Comparison of ENCODE assay signal across 10 cellular contexts in the genomic region with DNA sequence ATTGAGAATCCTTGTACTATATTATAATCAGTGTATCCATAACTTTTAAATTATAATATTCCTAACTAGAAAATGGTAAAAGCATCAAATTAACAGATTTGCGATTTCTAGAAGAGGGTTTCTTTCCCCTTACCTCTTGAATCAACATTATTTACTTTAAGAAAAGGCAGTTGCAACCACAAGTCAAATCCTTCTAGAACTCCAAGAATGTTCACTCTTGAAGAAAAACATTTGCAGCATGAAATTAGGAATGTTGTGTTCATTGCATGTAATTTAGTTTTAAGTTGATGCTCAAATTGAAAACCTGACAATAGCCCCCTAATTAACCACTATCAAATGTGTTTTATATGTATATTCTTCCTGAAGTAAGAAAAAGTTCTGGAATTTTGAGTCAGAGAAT. TPM values are rescaled to one million over a fixed set of nuclear protein-coding genes. Genes with fewer than 3 reads are reported as not detected.
DNase-seq lines count a peak whose midpoint lies in the region; ATAC-seq and TF ChIP-seq lines count a peak whose summit lies in the region.
"Had no signal": no experiment of that assay in that cellular context is flagged by ENCODE, and none has a peak within 500 bp of the region (broad histone marks: within the 10 kb centered on the region; RNA-seq: fewer than 3 reads in every experiment).

No MANE protein-coding gene starts in this region.

- H3K9me3 Mint-ChIP-seq in activated T-helper 2 cell treated with anti-CD3 and anti-CD28 coated beads, Interferon-gamma antibody, Interleukin-2, Interleukin-4, amounts not matched to agents 10 μg/mL and 5 μg/mL and 100 μg/mL, durations not matched to agents 14 hours and 24 hours and 36 hours = peaks cover 7% of the 10 kb centered on the region
- H3K9me3 Mint-ChIP-seq in type B pancreatic cell = peaks cover 8% of the 10 kb centered on the region

- intact Hi-C loops in heart left ventricle (cut with DNase I) = loop anchor here in 5 of 10 donors (5.0 to 10.0 kb wide), 5 partner anchors 52 to 159 kb away; partner anchors contain the start of gene TRAF3IP2 (in 2 of the 5)
- intact Hi-C loops in Right ventricle myocardium superior (cut with DNase I) = loop anchor here (10.0 kb wide), 1 partner anchor 121 kb away; no protein-coding TSS in a partner anchor
- intact Hi-C loops in activated T-helper 2 cell treated with anti-CD3 and anti-CD28 coated beads, Interferon-gamma antibody, Interleukin-2, Interleukin-4, amounts not matched to agents 10 μg/mL and 5 μg/mL and 100 μg/mL, durations not matched to agents 14 hours and 24 hours and 36 hours (cut with micrococcal nuclease) = loop anchor here (10.0 kb wide), 2 partner anchors 509 to 611 kb away; partner anchors contain the start of gene AMD1
- intact Hi-C loops in lower lobe of right lung (cut with DNase I) = no loop called here

- H3K27me3 Mint-ChIP-seq in activated T-helper 2 cell treated with anti-CD3 and anti-CD28 coated beads, Interferon-gamma antibody, Interleukin-2, Interleukin-4, amounts not matched to agents 10 μg/mL and 5 μg/mL and 100 μg/mL, durations not matched to agents 14 hours and 24 hours and 36 hours (ENCODE audit: low read depth) = no peaks in the 10 kb centered on the region
- H3K27me3 Mint-ChIP-seq in type B pancreatic cell = no peaks in the 10 kb centered on the region

- H3K4me3 Mint-ChIP-seq in activated T-helper 2 cell treated with anti-CD3 and anti-CD28 coated beads, Interferon-gamma antibody, Interleukin-2, Interleukin-4, amounts not matched to agents 10 μg/mL and 5 μg/mL and 100 μg/mL, durations not matched to agents 14 hours and 24 hours and 36 hours (ENCODE audit: low read depth) = peak overlapping the region; percentile 72
- peak overlapping the region; percentile 75 for H3K4me3 Mint-ChIP-seq in type B pancreatic cell

- peaks cover 50% of the 10 kb centered on the region for H3K4me1 Mint-ChIP-seq in activated T-helper 2 cell treated with anti-CD3 and anti-CD28 coated beads, Interferon-gamma antibody, Interleukin-2, Interleukin-4, amounts not matched to agents 10 μg/mL and 5 μg/mL and 100 μg/mL, durations not matched to agents 14 hours and 24 hours and 36 hours (ENCODE audit: low read depth)
- H3K4me1 Mint-ChIP-seq in type B pancreatic cell (ENCODE audit: unreplicated experiment) = peaks cover 23% of the 10 kb centered on the region

- no peak for ATAC-seq in heart left ventricle
- no peak for ATAC-seq in Right ventricle myocardium superior (ENCODE audit: poor library complexity)
- no peak for ATAC-seq in lower lobe of right lung
- no peak for ATAC-seq in HG02938 (IDR thresholded peaks at IDR 0.05; ENCODE audit: unreplicated experiment)
- ATAC-seq: activated CD4-positive, CD25-positive, alpha-beta regulatory T cell treated with anti-CD3 and anti-CD28 coated beads, Interleukin-2, amount 50 U/mL, for 24 hours; left colon had no signal

- H3K36me3 Mint-ChIP-seq in activated T-helper 2 cell treated with anti-CD3 and anti-CD28 coated beads, Interferon-gamma antibody, Interleukin-2, Interleukin-4, amounts not matched to agents 10 μg/mL and 5 μg/mL and 100 μg/mL, durations not matched to agents 14 hours and 24 hours and 36 hours (ENCODE audit: low read depth) = peaks cover 36% of the 10 kb centered on the region
- H3K36me3 Mint-ChIP-seq in type B pancreatic cell = peaks cover 25% of the 10 kb centered on the region

- 90 to 96% (median 92%) methylated on average over 1 of the region's 1 CpG for WGBS in heart left ventricle, 4 donors

- H3K27ac ChIP-seq in heart left ventricle (peak overlapping the region in 10 of 12 donors; percentile 96 to 100 (median 99)), lower lobe of right lung (peak overlapping the region; percentile 98)

- no peak for DNase-seq in heart left ventricle
- no peak for DNase-seq in Right ventricle myocardium superior
- DNase-seq in activated T-helper 2 cell treated with anti-CD3 and anti-CD28 coated beads, Interferon-gamma antibody, Interleukin-2, Interleukin-4, amounts not matched to agents 10 μg/mL and 5 μg/mL and 100 μg/mL, durations not matched to agents 14 hours and 24 hours and 36 hours (ENCODE audit: low spot score) = no peak
- DNase-seq in lower lobe of right lung = no peak
- DNase-seq in type B pancreatic cell (ENCODE audit: extremely low spot score, unreplicated experiment) = no peak
- DNase-seq in NCI-H2171 (lab: John Stamatoyannopoulos, UW) = no peak
- DNase-seq in occipital lobe (lab: John Stamatoyannopoulos, UW) = no peak
- DNase-seq: left colon had no signal

- no peak for TF ChIP-seq POLR2A in heart left ventricle (IDR thresholded peaks at IDR 0.05)

- H3K27me3 ChIP-seq in heart left ventricle (no peaks in the 10 kb centered on the region), lower lobe of right lung (ENCODE audit: low read depth) (no peaks in the 10 kb centered on the region)

- H3K27ac Mint-ChIP-seq in activated T-helper 2 cell treated with anti-CD3 and anti-CD28 coated beads, Interferon-gamma antibody, Interleukin-2, Interleukin-4, amounts not matched to agents 10 μg/mL and 5 μg/mL and 100 μg/mL, durations not matched to agents 14 hours and 24 hours and 36 hours = peak overlapping the region; percentile 61
- H3K27ac Mint-ChIP-seq in type B pancreatic cell = peak overlapping the region; percentile 33

- peaks cover 0 to 7% (median 0%) of the 10 kb centered on the region in 9 donors for H3K36me3 ChIP-seq in heart left ventricle
- H3K36me3 ChIP-seq in lower lobe of right lung = no peaks in the 10 kb centered on the region

- TF ChIP-seq CTCF in heart left ventricle (IDR thresholded peaks at IDR 0.05) (no peak), lower lobe of right lung (IDR thresholded peaks at IDR 0.05) (no peak), type B pancreatic cell (conservative IDR thresholded peaks at IDR 0.05) (no peak)

- H3K4me1 ChIP-seq in heart left ventricle (peaks cover 0 to 50% (median 25%) of the 10 kb centered on the region in 12 donors), lower lobe of right lung (peaks cover 28% of the 10 kb centered on the region)

- H3K9me3 ChIP-seq in heart left ventricle = no peaks in the 10 kb centered on the region
- no peaks in the 10 kb centered on the region for H3K9me3 ChIP-seq in lower lobe of right lung

- H3K4me3 ChIP-seq in heart left ventricle (peak overlapping the region in 1 of 12 donors; percentile 93), lower lobe of right lung (no peak overlapping the region)

RNA-seq across cellular contexts. Expression of gene REV3L, which starts 2.3 kb away (rescaled TPM):
- total RNA-seq in heart left ventricle = 10 to 100 TPM; 10.9 to 20.0 (median 15.5) TPM
- polyA plus RNA-seq in heart left ventricle = 1 to 10 TPM; 6.1 to 8.5 TPM
- total RNA-seq in Right ventricle myocardium superior = 9.1 TPM
- 19.4 and 23.8 TPM in 2 replicates for total RNA-seq in activated T-helper 2 cell treated with anti-CD3 and anti-CD28 coated beads, Interferon-gamma antibody, Interleukin-2, Interleukin-4, amounts not matched to agents 10 μg/mL and 5 μg/mL and 100 μg/mL, durations not matched to agents 14 hours and 24 hours and 36 hours
- total RNA-seq in lower lobe of right lung = 30.3 TPM
- 28.5 and 34.4 TPM in 2 replicates for total RNA-seq in type B pancreatic cell (ENCODE audit: low replicate concordance)
- total RNA-seq in occipital lobe = 101 TPM
